ENCODE assay signal across 27 cellular contexts in the genomic region with DNA sequence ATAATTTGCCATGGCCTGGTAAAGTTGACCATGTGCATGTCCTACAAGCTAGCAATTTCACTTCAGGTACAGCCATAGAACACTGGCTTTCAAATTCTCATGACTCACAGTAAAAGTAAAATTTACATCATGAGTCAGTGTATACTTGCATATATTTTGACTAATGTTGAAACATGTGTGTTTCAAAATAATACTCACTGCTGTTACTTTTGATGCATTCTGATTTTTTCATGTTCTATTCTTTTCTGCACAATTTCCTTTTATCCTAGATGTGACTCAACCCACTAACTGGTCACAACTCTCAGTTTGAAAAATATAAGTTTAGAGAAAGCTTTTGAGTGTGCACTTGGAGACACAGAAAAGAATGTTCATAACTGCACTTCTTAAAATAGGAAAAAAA.
"Had no signal": no experiment of that assay in that cellular context is flagged by ENCODE, and none has a peak within 500 bp of the region (broad histone marks: within the 10 kb centered on the region; RNA-seq: fewer than 3 reads in every experiment).

No MANE protein-coding gene starts in this region.

- H3K4me3 ChIP-seq: ascending aorta, cardiac muscle cell, SK-N-MC had no signal

- DNase-seq: activated CD4-positive, alpha-beta T cell treated with anti-CD3 and anti-CD28 coated beads for 48 hours; activated CD4-positive, alpha-beta T cell treated with anti-CD3 and anti-CD28 coated beads, Interleukin-2, amount 50 U/mL, for 48 hours; activated CD8-positive, alpha-beta memory T cell treated with anti-CD3 and anti-CD28 coated beads, Interleukin-2, amount 10 ng/mL, durations not matched to agents 7 days and 5 days; activated effector memory CD4-positive, alpha-beta T cell treated with anti-CD3 and anti-CD28 coated beads, Interleukin-2, amount 50 U/mL, for 16 hours; activated naive CD4-positive, alpha-beta T cell treated with Interleukin-2 at 50 U/mL for 16 hours; activated naive CD8-positive, alpha-beta T cell treated with anti-CD3 and anti-CD28 coated beads, Interleukin-2, amount 50 U/mL, for 24 hours; amniotic stem cell; Kasumi-1; KBM-7; NCI-H1092; NCI-H1417; NCI-H1930; NCI-H2171; NCI-H345; NCI-H510A; NCI-H526 treated with DMSO at 0.1 percent for 48 hours; NCI-H82; RPMI8226 had no signal

- H3K27ac ChIP-seq: ascending aorta, cardiac muscle cell, SK-N-MC had no signal

- H3K36me3 ChIP-seq: ascending aorta, cardiac muscle cell had no signal

- H3K9me3 ChIP-seq: ascending aorta had no signal

- H3K27me3 Mint-ChIP-seq: activated CD8-positive, alpha-beta memory T cell treated with anti-CD3 and anti-CD28 coated beads, Interleukin-2, amount 10 ng/mL, durations not matched to agents 7 days and 5 days; activated naive CD8-positive, alpha-beta T cell treated with anti-CD3 and anti-CD28 coated beads, Interleukin-2, amount 50 U/mL, for 24 hours; brain had no signal

- H3K27me3 ChIP-seq: ascending aorta, cardiac muscle cell had no signal

- H3K4me1 Mint-ChIP-seq: activated CD8-positive, alpha-beta memory T cell treated with anti-CD3 and anti-CD28 coated beads, Interleukin-2, amount 10 ng/mL, durations not matched to agents 7 days and 5 days; activated naive CD8-positive, alpha-beta T cell treated with anti-CD3 and anti-CD28 coated beads, Interleukin-2, amount 50 U/mL, for 24 hours; brain had no signal

- H3K4me1 ChIP-seq: ascending aorta had no signal

- ATAC-seq: activated CD4-positive, CD25-positive, alpha-beta regulatory T cell treated with anti-CD3 and anti-CD28 coated beads, Interleukin-2, amount 50 U/mL, for 24 hours; activated CD8-positive, alpha-beta memory T cell treated with anti-CD3 and anti-CD28 coated beads, Interleukin-2, amount 10 ng/mL, durations not matched to agents 7 days and 5 days; activated naive CD8-positive, alpha-beta T cell treated with anti-CD3 and anti-CD28 coated beads, Interleukin-2, amount 50 U/mL, for 24 hours; Panc1; Right ventricle myocardium inferior had no signal

- H3K27ac Mint-ChIP-seq: activated CD8-positive, alpha-beta memory T cell treated with anti-CD3 and anti-CD28 coated beads, Interleukin-2, amount 10 ng/mL, durations not matched to agents 7 days and 5 days; activated naive CD4-positive, alpha-beta T cell treated with anti-CD3 and anti-CD28 coated beads, Interleukin-2, amount 50 U/mL, for 72 hours; activated naive CD8-positive, alpha-beta T cell treated with anti-CD3 and anti-CD28 coated beads, Interleukin-2, amount 50 U/mL, for 24 hours; activated T-helper 1 cell treated with anti-CD3 and anti-CD28 coated beads, Interleukin-12 subunit alpha, Interleukin-12 subunit beta, Interleukin-2, Interleukin-4 antibody, amounts not matched to agents 30 ng/mL and 10 ng/mL and 1 ng/mL, durations not matched to agents 14 hours and 24 hours and 36 hours; brain had no signal

- H3K9me3 Mint-ChIP-seq: activated naive CD4-positive, alpha-beta T cell treated with anti-CD3 and anti-CD28 coated beads, Interleukin-2, amount 50 U/mL, for 72 hours; activated naive CD8-positive, alpha-beta T cell treated with anti-CD3 and anti-CD28 coated beads, Interleukin-2, amount 50 U/mL, for 24 hours; activated T-helper 1 cell treated with anti-CD3 and anti-CD28 coated beads, Interleukin-12 subunit alpha, Interleukin-12 subunit beta, Interleukin-2, Interleukin-4 antibody, amounts not matched to agents 30 ng/mL and 10 ng/mL and 1 ng/mL, durations not matched to agents 14 hours and 24 hours and 36 hours had no signal

- H3K4me3 Mint-ChIP-seq: activated CD8-positive, alpha-beta memory T cell treated with anti-CD3 and anti-CD28 coated beads, Interleukin-2, amount 10 ng/mL, durations not matched to agents 7 days and 5 days; activated naive CD8-positive, alpha-beta T cell treated with anti-CD3 and anti-CD28 coated beads, Interleukin-2, amount 50 U/mL, for 24 hours; activated T-helper 1 cell treated with anti-CD3 and anti-CD28 coated beads, Interleukin-12 subunit alpha, Interleukin-12 subunit beta, Interleukin-2, Interleukin-4 antibody, amounts not matched to agents 30 ng/mL and 10 ng/mL and 1 ng/mL, durations not matched to agents 14 hours and 24 hours and 36 hours; brain had no signal

- H3K36me3 Mint-ChIP-seq: activated CD8-positive, alpha-beta memory T cell treated with anti-CD3 and anti-CD28 coated beads, Interleukin-2, amount 10 ng/mL, durations not matched to agents 7 days and 5 days; activated naive CD4-positive, alpha-beta T cell treated with anti-CD3 and anti-CD28 coated beads, Interleukin-2, amount 50 U/mL, for 72 hours; brain had no signal
